13 cellular contexts compared by ENCODE assay signal in the genomic region with DNA sequence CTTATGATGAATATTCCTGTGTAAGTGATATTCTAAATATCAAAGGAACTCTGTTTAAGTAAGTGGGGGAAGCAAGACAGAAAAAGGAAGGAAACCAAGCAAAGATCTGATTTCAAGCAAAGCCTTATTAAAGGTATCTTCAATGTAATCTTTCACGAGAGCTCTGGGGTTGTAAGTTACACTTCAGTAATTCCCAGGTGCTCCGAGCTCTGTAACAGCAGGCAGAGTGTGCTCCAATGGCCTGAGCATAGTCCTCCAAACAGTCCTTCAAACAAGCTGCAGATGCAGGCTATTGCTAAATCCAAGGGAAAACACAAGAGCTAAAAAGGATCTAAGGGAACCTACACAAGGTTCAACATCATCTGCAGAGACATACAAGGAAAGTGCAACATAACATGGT.
A peak's percentile ranks its signal among the peaks of the same experiment; 100 is the strongest.
DNase-seq lines count a peak whose midpoint lies in the region; TF ChIP-seq lines count a peak whose summit lies in the region.
"Had no signal": no experiment of that assay in that cellular context is flagged by ENCODE, and none has a peak within 500 bp of the region (broad histone marks: within the 10 kb centered on the region; RNA-seq: fewer than 3 reads in every experiment).

No MANE protein-coding gene starts in this region.

- intact Hi-C loops in posterior cingulate gyrus (cut with DNase I) = no loop called here

- H3K4me2 ChIP-seq in OCI-LY1 (ENCODE audit: low read length) = no peak overlapping the region; the same call in 1 of the 2 replicates

- no peak overlapping the region for H3K9ac ChIP-seq in OCI-LY1 (ENCODE audit: low read length)

- no peaks in the 10 kb centered on the region for H3K79me2 ChIP-seq in OCI-LY1 (ENCODE audit: insufficient read depth, low read length)

- peaks cover 34% of the 10 kb centered on the region for H3K4me1 ChIP-seq in OCI-LY1 (ENCODE audit: insufficient read depth, low read length, severe bottlenecking)

- no peaks in the 10 kb centered on the region for H3K9me2 ChIP-seq in OCI-LY1 (ENCODE audit: low read depth, low read length)

- H2AFZ ChIP-seq in OCI-LY1 (ENCODE audit: low read length) = no peak overlapping the region

- no peaks in the 10 kb centered on the region for H3K9me3 ChIP-seq in OCI-LY1 (ENCODE audit: low read length)

- H3K4me3 ChIP-seq in OCI-LY1 (ENCODE audit: low read depth, low read length, poor library complexity, severe bottlenecking) = no peak overlapping the region

- TF ChIP-seq CTCF in OCI-LY1 (IDR thresholded peaks at IDR 0.05; ENCODE audit: low read length) = no peak

- no peaks in the 10 kb centered on the region for H3F3A ChIP-seq in OCI-LY1 (ENCODE audit: insufficient read depth, low read length)

- DNase-seq in DMS53 (lab: John Stamatoyannopoulos, UW) (peak; percentile 21), NAMALWA (ENCODE audit: low spot score) (peak; percentile 15), left kidney (ENCODE audit: low read depth, low spot score) (peak; percentile 76), T-helper 2 cell (no peak), pons (ENCODE audit: low spot score) (no peak), posterior cingulate gyrus (no peak)
- DNase-seq: ACHN; CD4-positive, alpha-beta memory T cell; NCI-H1436; NCI-H2029 treated with DMSO at 0.1 percent for 48 hours; NCI-H2227 treated with DMSO at 0.1 percent for 48 hours; T-cell had no signal

- H4K20me1 ChIP-seq in OCI-LY1 (ENCODE audit: insufficient read depth, low read length) = no peaks in the 10 kb centered on the region

- no peaks in the 10 kb centered on the region for H3K36me3 ChIP-seq in OCI-LY1 (ENCODE audit: insufficient read depth, low read length)

- peak overlapping the region; percentile 60 for H3K27ac ChIP-seq in OCI-LY1 (ENCODE audit: low read depth, low read length, poor library complexity, severe bottlenecking)

- H3K27me3 ChIP-seq in OCI-LY1 (ENCODE audit: insufficient read depth, low read length) = no peaks in the 10 kb centered on the region

Comparison
In these comparisons a context has a peak if more than half of its experiments do, and no peak if none do; other contexts are left out.
1. DNase-seq: peak in DMS53 (single experiment), NAMALWA (single experiment) and left kidney (single experiment); none in T-helper 2 cell (0 of 5), pons (single experiment) and posterior cingulate gyrus (0 of 10).